In genomic region chr7:42400373-42400772, GRCh38 we compare ENCODE assay signal across 15 cellular contexts.
DNase-seq lines count a peak whose midpoint lies in the region; TF ChIP-seq lines count a peak whose summit lies in the region.
"Had no signal": no experiment of that assay in that cellular context is flagged by ENCODE, and none has a peak within 500 bp of the region (broad histone marks: within the 10 kb centered on the region; RNA-seq: fewer than 3 reads in every experiment).

No MANE protein-coding gene starts in this region.

- DNase-seq in retina (peak; percentile 59), NCI-H526 (lab: John Stamatoyannopoulos, UW) (no peak)
- DNase-seq in activated CD4-positive, alpha-beta T cell treated with anti-CD3 and anti-CD28 coated beads, Interleukin-2, amount 50 U/mL, for 48 hours = no peak
- DNase-seq: AML-193; Caco-2; Calu3; CD4-positive, alpha-beta T cell; CD8-positive, alpha-beta T cell; DMS79 treated with DMSO at 0.1 percent for 48 hours; GF-D8 had no signal

- TF ChIP-seq CTCF in 22Rv1 (IDR thresholded peaks at IDR 0.05) (no peak), VCaP (conservative IDR thresholded peaks at IDR 0.05) (no peak)

- H3K27ac ChIP-seq in 22Rv1 (0 out of 2 replicates have a peak overlapping the region, but pooled peaks have one; percentile 1), VCaP (peak overlapping the region; percentile 40)
- H3K27ac ChIP-seq: A549; BLaER1 treated with 17β-estradiol and CSF1 and Interleukin-3, amounts not matched to agents 10 nM and 100 nM; C4-2B had no signal
